8 cellular contexts compared by ENCODE assay signal in genomic region chr7:100867040-100867795, GRCh38. TPM values are rescaled to one million over a fixed set of nuclear protein-coding genes. Genes with fewer than 3 reads are reported as not detected.
DNase-seq lines count a peak whose midpoint lies in the region; ATAC-seq and TF ChIP-seq lines count a peak whose summit lies in the region.

TSS of gene TRIP6 (plus strand) at chr7:100867387. CDS start at chr7:100867498, 111 bp downstream.

- no peaks in the 10 kb centered on the region for H3K27me3 Mint-ChIP-seq in dendritic cell treated with granulocyte-macrophage colony-stimulating factor and Interleukin-4, amounts not matched to agents 40 ng/mL and 50 ng/mL, for 4 days

- peaks cover 84% of the 10 kb centered on the region for H3K36me3 Mint-ChIP-seq in dendritic cell treated with granulocyte-macrophage colony-stimulating factor and Interleukin-4, amounts not matched to agents 40 ng/mL and 50 ng/mL, for 4 days (ENCODE audit: low read depth)

- H3K9me3 Mint-ChIP-seq in dendritic cell treated with granulocyte-macrophage colony-stimulating factor and Interleukin-4, amounts not matched to agents 40 ng/mL and 50 ng/mL, for 4 days: no peaks in the 10 kb centered on the region

- peak within 1 kb of the TSS; percentile 91 for H3K27ac Mint-ChIP-seq in dendritic cell treated with granulocyte-macrophage colony-stimulating factor and Interleukin-4, amounts not matched to agents 40 ng/mL and 50 ng/mL, for 4 days

- ATAC-seq in left lobe of liver: peak; percentile 51

- H3K4me1 Mint-ChIP-seq in dendritic cell treated with granulocyte-macrophage colony-stimulating factor and Interleukin-4, amounts not matched to agents 40 ng/mL and 50 ng/mL, for 4 days (ENCODE audit: low read depth): peaks cover 78% of the 10 kb centered on the region

- TF ChIP-seq CTCF in GM12865 (IDR thresholded peaks at IDR 0.05; ENCODE audit: insufficient read depth, low read depth, low read length, missing control alignments): no peak

- H3K4me3 Mint-ChIP-seq in dendritic cell treated with granulocyte-macrophage colony-stimulating factor and Interleukin-4, amounts not matched to agents 40 ng/mL and 50 ng/mL, for 4 days: peak within 1 kb of the TSS; percentile 88

- intact Hi-C loops in dendritic cell treated with granulocyte-macrophage colony-stimulating factor and Interleukin-4, amounts not matched to agents 40 ng/mL and 50 ng/mL, for 4 days (cut with micrococcal nuclease): loop anchor here (2.0 kb wide), 1 partner anchor 14 kb away; the partner anchor contains the start of gene SLC12A9

- H3K4me3 ChIP-seq in GM12865 (ENCODE audit: low read depth, low read length): peak within 1 kb of the TSS; percentile 67

- peak; percentile 73 for DNase-seq in GM12865 (ENCODE audit: low read depth)
- DNase-seq in HUDEP-2 (lab: John Stamatoyannopoulos, UW; ENCODE audit: unreplicated experiment in 76 of 76): peak in 74 of 76 experiments; percentile 24 to 89 (median 75)
- peak; percentile 53 for DNase-seq in activated CD4-positive, CD25-positive, alpha-beta regulatory T cell treated with anti-CD3 and anti-CD28 coated beads, Interleukin-2, amount 50 U/mL, for 72 hours
- DNase-seq in left lobe of liver (ENCODE audit: low spot score): peak; percentile 82
- DNase-seq in stimulated activated CD4-positive, alpha-beta T cell treated with anti-CD3 and anti-CD28 coated beads, Interleukin-1b, Interleukin-23, amount 100 ng/mL, for 48 hours: peak; percentile 74
- no peak for DNase-seq in activated gamma-delta T cell (lab: John Stamatoyannopoulos, UW)
- DNase-seq in cortex of kidney (lab: John Stamatoyannopoulos, UW): no peak

RNA-seq across cellular contexts. Expression of gene TRIP6, which starts in this region (rescaled TPM):
- total RNA-seq in left lobe of liver: 24.6 TPM

Comparison
In these comparisons a context has a peak if more than half of its experiments do, and no peak if none do; other contexts are left out.
1. DNase-seq: peak in GM12865 (single experiment), HUDEP-2 (74 of 76), activated CD4-positive, CD25-positive, alpha-beta regulatory T cell treated with anti-CD3 and anti-CD28 coated beads, Interleukin-2, amount 50 U/mL, for 72 hours (single experiment), left lobe of liver (single experiment) and stimulated activated CD4-positive, alpha-beta T cell treated with anti-CD3 and anti-CD28 coated beads, Interleukin-1b, Interleukin-23, amount 100 ng/mL, for 48 hours (single experiment); none in activated gamma-delta T cell (single experiment) and cortex of kidney (single experiment).